In genomic region chr7:64793106-64793755, GRCh38 we compare ENCODE assay signal across 11 cellular contexts. TPM values are rescaled to one million over a fixed set of nuclear protein-coding genes. Genes with fewer than 3 reads are reported as not detected.
A peak's percentile ranks its signal among the peaks of the same experiment; 100 is the strongest.
DNase-seq lines count a peak whose midpoint lies in the region; ATAC-seq and TF ChIP-seq lines count a peak whose summit lies in the region.
"Had no signal": no experiment of that assay in that cellular context is flagged by ENCODE, and none has a peak within 500 bp of the region (broad histone marks: within the 10 kb centered on the region; RNA-seq: fewer than 3 reads in every experiment).

No MANE protein-coding gene starts in this region.

- H3K27me3 Mint-ChIP-seq in CD8-positive, alpha-beta memory T cell: no peaks in the 10 kb centered on the region
- H3K27me3 Mint-ChIP-seq in nephron (ENCODE audit: low read depth): no peaks in the 10 kb centered on the region

- H4K5ac ChIP-seq in IMR-90 (ENCODE audit: low read depth, low read length): no peak overlapping the region

- H3K14ac ChIP-seq in IMR-90 (replicated peaks; ENCODE audit: low read depth, low read length): no peak overlapping the region

- peak overlapping the region in 6 of 7 donors; percentile 46 to 99 (median 72) for H3K4me3 Mint-ChIP-seq in CD8-positive, alpha-beta memory T cell
- peak overlapping the region; percentile 69 to 100 (median 72) for H3K4me3 Mint-ChIP-seq in nephron

- in situ Hi-C loops in IMR-90 (cut with MboI; ENCODE audit: low sequenced_read_pairs): no loop called here

- H3K23ac ChIP-seq in IMR-90 (ENCODE audit: low read depth, low read length): no peak overlapping the region

- H3K79me1 ChIP-seq in IMR-90 (ENCODE audit: low read depth in 1 of 2, low read length in 2 of 2): peaks cover 8 to 17% of the 10 kb centered on the region in 2 experiments; a peak in 3 of 4 replicates

- H3K4me2 ChIP-seq in IMR-90 (ENCODE audit: low read depth, low read length): no peak overlapping the region

- no peak overlapping the region for H2BK15ac ChIP-seq in IMR-90 (ENCODE audit: low read depth, low read length)

- H4K91ac ChIP-seq in IMR-90 (ENCODE audit: insufficient read depth, low read depth, low read length): no peak overlapping the region

- no peak for TF ChIP-seq POLR2A in IMR-90 (IDR thresholded peaks at IDR 0.05; ENCODE audit: low read depth, low read length)

- no peak overlapping the region for H2BK120ac ChIP-seq in IMR-90 (ENCODE audit: low read depth, low read length)

- H3K18ac ChIP-seq in IMR-90 (ENCODE audit: low read depth, low read length): no peak overlapping the region

- CTCF ChIA-PET in CD8-positive, alpha-beta memory T cell (lab: Charles Lee): interaction anchor here (0.7 kb wide), 1 partner anchor 127 kb away, joined by 4 read pairs; the partner anchor contains the start of gene ZNF107
- CTCF ChIA-PET in IMR-90 (lab: Yijun Ruan, JAX): no interaction called here

- intact Hi-C loops in IMR-90 (cut with micrococcal nuclease): loop anchor here (5.0 kb wide), 1 partner anchor 126 kb away; the partner anchor contains the start of gene ZNF107

- WGBS in IMR-90 (ENCODE audit: extremely low coverage in 2 of 2, insufficient read length in 1 of 2), 2 experiments: 100% methylated on average over 1 of the region's 4 CpGs; no CpG with 5 or more reads in 1 of the 2 experiments

- peaks cover 29 to 38% (median 33%) of the 10 kb centered on the region in 3 donors for H3K4me1 Mint-ChIP-seq in CD8-positive, alpha-beta memory T cell
- peaks cover 20% of the 10 kb centered on the region for H3K4me1 Mint-ChIP-seq in nephron

- no peak overlapping the region for H3K56ac ChIP-seq in IMR-90 (ENCODE audit: extremely low read depth, insufficient read depth, low read length)

- no peak for TF ChIP-seq RAD21 in IMR-90 (IDR thresholded peaks at IDR 0.05; ENCODE audit: low read length)

- DNase-seq in CD8-positive, alpha-beta memory T cell: no peak
- peak; percentile 33 for DNase-seq in IMR-90
- DNase-seq in activated naive CD4-positive, alpha-beta T cell treated with anti-CD3 and anti-CD28 coated beads, Interleukin-2, amount 50 U/mL, for 72 hours (ENCODE audit: low spot score in 2 of 2): no peak
- no peak for DNase-seq in occipital lobe (lab: John Stamatoyannopoulos, UW)
- DNase-seq in iPS-NIHi11 (ENCODE audit: low spot score): no peak
- DNase-seq: activated CD4-positive, alpha-beta T cell treated with anti-CD3 and anti-CD28 coated beads for 1 hour had no signal

- no peak overlapping the region for H3K4ac ChIP-seq in IMR-90 (ENCODE audit: low read depth, low read length)

- BruUV-seq in IMR-90 (replicated peaks; lab: Mats Ljungman, UMichigan): no TSS peak

- no peak overlapping the region for H3K9ac ChIP-seq in IMR-90 (ENCODE audit: low read depth, low read length)

- no peak overlapping the region for H2BK5ac ChIP-seq in IMR-90 (ENCODE audit: low read depth, low read length, poor library complexity, severe bottlenecking)

- H3K36me3 Mint-ChIP-seq in CD8-positive, alpha-beta memory T cell: peaks cover 0 to 17% (median 1%) of the 10 kb centered on the region in 3 donors
- H3K36me3 Mint-ChIP-seq in activated naive CD4-positive, alpha-beta T cell treated with anti-CD3 and anti-CD28 coated beads, Interleukin-2, amount 50 U/mL, for 72 hours: peaks cover 13 to 16% of the 10 kb centered on the region in 2 donors
- H3K36me3 Mint-ChIP-seq in nephron (ENCODE audit: low read depth): peaks cover 26% of the 10 kb centered on the region

- no peaks in the 10 kb centered on the region for H3K27me3 ChIP-seq in CD8-positive, alpha-beta memory T cell (ENCODE audit: insufficient read depth, low read length, poor library complexity, severe bottlenecking)
- no peaks in the 10 kb centered on the region for H3K27me3 ChIP-seq in IMR-90 (ENCODE audit: control insufficient read depth, insufficient read depth, low read length)
- H3K27me3 ChIP-seq: ascending aorta, esophagus muscularis mucosa, vagina had no signal

- H3K4me3 ChIP-seq in CD8-positive, alpha-beta memory T cell (ENCODE audit: low read length): no peak overlapping the region
- H3K4me3 ChIP-seq in IMR-90 (ENCODE audit: insufficient read depth, low read depth, low read length): no peak overlapping the region

- no peaks in the 10 kb centered on the region for H4K20me1 ChIP-seq in IMR-90 (ENCODE audit: insufficient read depth, low read length)

- no peak overlapping the region for H2AK5ac ChIP-seq in IMR-90 (ENCODE audit: low read depth, low read length)

- H3K9me3 ChIP-seq in CD8-positive, alpha-beta memory T cell (ENCODE audit: low read length): no peaks in the 10 kb centered on the region
- no peaks in the 10 kb centered on the region for H3K9me3 ChIP-seq in IMR-90 (ENCODE audit: control insufficient read depth, insufficient read depth, low read length)
- H3K9me3 ChIP-seq: ascending aorta, esophagus muscularis mucosa, vagina had no signal

- H4K8ac ChIP-seq in IMR-90 (ENCODE audit: low read depth in 2 of 2, low read length in 2 of 2): peak overlapping the region; percentile 26 to 91; a peak in 2 of 4 replicates

- H2AK9ac ChIP-seq in IMR-90 (replicated peaks; ENCODE audit: low read depth, low read length, poor library complexity): no peak overlapping the region

- H2BK20ac ChIP-seq in IMR-90 (ENCODE audit: low read depth, low read length): no peak overlapping the region

- no peaks in the 10 kb centered on the region for H3K36me3 ChIP-seq in CD8-positive, alpha-beta memory T cell (ENCODE audit: insufficient read depth, low read length)
- H3K36me3 ChIP-seq in IMR-90 (ENCODE audit: control insufficient read depth, insufficient read depth, low read length): no peaks in the 10 kb centered on the region
- H3K36me3 ChIP-seq: ascending aorta, vagina had no signal

- no peaks in the 10 kb centered on the region for H3K9me3 Mint-ChIP-seq in CD8-positive, alpha-beta memory T cell
- H3K9me3 Mint-ChIP-seq in activated naive CD4-positive, alpha-beta T cell treated with anti-CD3 and anti-CD28 coated beads, Interleukin-2, amount 50 U/mL, for 72 hours: no peaks in the 10 kb centered on the region
- H3K9me3 Mint-ChIP-seq in nephron: peaks cover 3% of the 10 kb centered on the region

- H3K27ac Mint-ChIP-seq in CD8-positive, alpha-beta memory T cell: peak overlapping the region in 5 of 8 donors; percentile 80 to 99 (median 95)
- peak overlapping the region; percentile 44 to 98 for H3K27ac Mint-ChIP-seq in activated naive CD4-positive, alpha-beta T cell treated with anti-CD3 and anti-CD28 coated beads, Interleukin-2, amount 50 U/mL, for 72 hours
- no peak overlapping the region for H3K27ac Mint-ChIP-seq in nephron

- no peaks in the 10 kb centered on the region for H3K9me1 ChIP-seq in IMR-90 (ENCODE audit: insufficient read depth, low read length)

- no peak overlapping the region for H2AFZ ChIP-seq in IMR-90 (replicated peaks; ENCODE audit: low read length, poor library complexity)

- peaks cover 24% of the 10 kb centered on the region for H3K4me1 ChIP-seq in CD8-positive, alpha-beta memory T cell (ENCODE audit: insufficient read depth, low read length)
- no peaks in the 10 kb centered on the region for H3K4me1 ChIP-seq in IMR-90 (ENCODE audit: control insufficient read depth, insufficient read depth, low read length)

- ATAC-seq in IMR-90 (ENCODE audit: low read depth) (no peak), GM19035 (IDR thresholded peaks at IDR 0.05; ENCODE audit: unreplicated experiment) (no peak)
- ATAC-seq in activated naive CD4-positive, alpha-beta T cell treated with anti-CD3 and anti-CD28 coated beads, Interleukin-2, amount 50 U/mL, for 72 hours: no peak

- H3K27ac ChIP-seq in CD8-positive, alpha-beta memory T cell (ENCODE audit: low read depth, low read length): no peak overlapping the region
- H3K27ac ChIP-seq in IMR-90 (ENCODE audit: insufficient read depth, low read length): no peak overlapping the region
- H3K27ac ChIP-seq: vagina had no signal

- TF ChIP-seq CTCF in IMR-90 (conservative IDR thresholded peaks at IDR 0.05; ENCODE audit: low read depth, low read length) (no peak), nephron (IDR thresholded peaks at IDR 0.05; ENCODE audit: unreplicated experiment in 3 of 3) (no peak)

- POLR2A ChIA-PET in CD8-positive, alpha-beta memory T cell (lab: Charles Lee): interaction anchor here (0.6 to 1.5 kb wide), 5 partner anchors 127 to 487 kb away, joined by 3 to 8 read pairs (median 3); partner anchors contain the start of genes ZNF107, ZNF680 and ZNF736
- POLR2A ChIA-PET in IMR-90 (lab: Charles Lee; ENCODE audit: unreplicated experiment): no interaction called here

- dilution Hi-C loops in IMR-90 (cut with HindIII; ENCODE audit: low sequenced_read_pairs, unreplicated experiment): no loop called here

TF ChIP-seq in IMR-90, 13 proteins besides CTCF, POLR2A, EP300 and RAD21 (continues in another document):
- TF ChIP-seq FOS (IDR thresholded peaks at IDR 0.05; ENCODE audit: low read depth, low read length) (no peak), USF2 (IDR thresholded peaks at IDR 0.05; ENCODE audit: low read depth, low read length) (no peak), ELK1 (IDR thresholded peaks at IDR 0.05; ENCODE audit: borderline replicate concordance, low read depth, low read length) (no peak), CEBPB (IDR thresholded peaks at IDR 0.05; ENCODE audit: low read depth, low read length) (no peak), MXI1 (IDR thresholded peaks at IDR 0.05; ENCODE audit: borderline replicate concordance, low read depth, low read length) (no peak)

RNA-seq across cellular contexts. Expression of gene ZNF138, which starts 1.0 kb away (rescaled TPM):
- total RNA-seq in CD8-positive, alpha-beta memory T cell: 10 to 100 TPM in 1 of 2 experiments, 1 to 10 TPM in 1; 9.5 to 10.4 TPM
- polyA plus RNA-seq in CD8-positive, alpha-beta memory T cell: 10.7 TPM
- total RNA-seq in IMR-90 (2012; rRNA removed): 3.6 and 6.1 TPM in 2 replicates
- 2.5 and 3.2 TPM in 2 replicates for polyA plus RNA-seq in IMR-90 (2012; rRNA removed)
- 0.40 and 0.79 TPM in 2 replicates for polyA plus RNA-seq in IMR-90 (2012; cell fraction: cytosol; rRNA removed)
- polyA plus RNA-seq in IMR-90 (2012; cell fraction: nucleus; rRNA removed; ENCODE audit: low replicate concordance): 0.48 and 6.5 TPM in 2 replicates
- total RNA-seq in activated naive CD4-positive, alpha-beta T cell treated with anti-CD3 and anti-CD28 coated beads, Interleukin-2, amount 50 U/mL, for 72 hours: 10 to 100 TPM; 11.1 to 11.3 TPM
- 65.0 TPM for total RNA-seq in occipital lobe

Comparison
In these comparisons a context has a peak if more than half of its experiments do, and no peak if none do; other contexts are left out.
1. H3K27ac Mint-ChIP-seq: peak in CD8-positive, alpha-beta memory T cell (5 of 8) and activated naive CD4-positive, alpha-beta T cell treated with anti-CD3 and anti-CD28 coated beads, Interleukin-2, amount 50 U/mL, for 72 hours (2 of 2); none in nephron (0 of 3).